In genomic region chr4:84841435-84841834, GRCh38 we compare ENCODE assay signal across 17 cellular contexts.
DNase-seq lines count a peak whose midpoint lies in the region; ATAC-seq and TF ChIP-seq lines count a peak whose summit lies in the region.
"Had no signal": no experiment of that assay in that cellular context is flagged by ENCODE, and none has a peak within 500 bp of the region (broad histone marks: within the 10 kb centered on the region; RNA-seq: fewer than 3 reads in every experiment).

No MANE protein-coding gene starts in this region.

- H3K27ac Mint-ChIP-seq in WTC11, result peak overlapping the region; percentile 1; the same call in 1 of the 2 replicates
- peak overlapping the region; percentile 21 for H3K27ac Mint-ChIP-seq in nephron progenitor cell
- H3K27ac Mint-ChIP-seq: CD4-positive, CD25-positive, alpha-beta regulatory T cell; CD8-positive, alpha-beta memory T cell; HFFc6 had no signal

- DNase-seq in HT-29 (ENCODE audit: low spot score), result peak; percentile 4
- no peak for DNase-seq in WTC11 (ENCODE audit: low spot score)
- no peak for DNase-seq in nephron progenitor cell
- no peak for DNase-seq in D341Med (ENCODE audit: low spot score)
- DNase-seq in central memory CD4-positive, alpha-beta T cell, result no peak
- DNase-seq: ACHN; BE2C; C1 segment of cervical spinal cord; CD4-positive, CD25-positive, alpha-beta regulatory T cell; CD8-positive, alpha-beta memory T cell; COR-L47; DMS79 treated with DMSO at 0.1 percent for 48 hours; GF-D8; HFFc6; KG1 had no signal

- H3K36me3 Mint-ChIP-seq in WTC11, result peaks cover 9% of the 10 kb centered on the region
- H3K36me3 Mint-ChIP-seq in nephron progenitor cell (ENCODE audit: low read depth), result peaks cover 54% of the 10 kb centered on the region
- H3K36me3 Mint-ChIP-seq: CD4-positive, CD25-positive, alpha-beta regulatory T cell; CD8-positive, alpha-beta memory T cell had no signal

- H3K27me3 Mint-ChIP-seq in WTC11 (ENCODE audit: low read depth), result no peaks in the 10 kb centered on the region
- H3K27me3 Mint-ChIP-seq in nephron progenitor cell (ENCODE audit: low read depth, poor library complexity), result no peaks in the 10 kb centered on the region
- H3K27me3 Mint-ChIP-seq: CD4-positive, CD25-positive, alpha-beta regulatory T cell; CD8-positive, alpha-beta memory T cell had no signal

- no peak overlapping the region for H3K4me3 Mint-ChIP-seq in WTC11
- no peak overlapping the region for H3K4me3 Mint-ChIP-seq in nephron progenitor cell
- H3K4me3 Mint-ChIP-seq: CD4-positive, CD25-positive, alpha-beta regulatory T cell; CD8-positive, alpha-beta memory T cell; HFFc6 had no signal

- TF ChIP-seq CTCF in WTC11 (IDR thresholded peaks at IDR 0.05), result no peak
- TF ChIP-seq CTCF in nephron progenitor cell (IDR thresholded peaks at IDR 0.05), result no peak

- no peaks in the 10 kb centered on the region for H3K9me3 Mint-ChIP-seq in WTC11
- no peaks in the 10 kb centered on the region for H3K9me3 Mint-ChIP-seq in nephron progenitor cell
- H3K9me3 Mint-ChIP-seq: CD8-positive, alpha-beta memory T cell; HFFc6 had no signal

- ATAC-seq in WTC11 (no peak), HG03045 (IDR thresholded peaks at IDR 0.05; ENCODE audit: unreplicated experiment) (no peak)
- ATAC-seq: HepG2 had no signal

- peaks cover 10% of the 10 kb centered on the region for H3K4me1 Mint-ChIP-seq in WTC11
- H3K4me1 Mint-ChIP-seq in nephron progenitor cell, result peaks cover 7% of the 10 kb centered on the region
- H3K4me1 Mint-ChIP-seq: CD4-positive, CD25-positive, alpha-beta regulatory T cell; CD8-positive, alpha-beta memory T cell had no signal

- CTCF ChIA-PET in WTC11 (lab: Charles Lee), result no interaction called here

- POLR2A ChIA-PET in WTC11 (lab: Charles Lee), result no interaction called here

TF ChIP-seq in WTC11, 78 proteins besides CTCF, POLR2A, EP300 and RAD21:
- no peak for TF ChIP-seq ATF6 (CRISPR knock-in tag; IDR thresholded peaks at IDR 0.05)
- no peak for TF ChIP-seq AFF4 (CRISPR knock-in tag; IDR thresholded peaks at IDR 0.05; ENCODE audit: borderline replicate concordance)
- TF ChIP-seq RELA (CRISPR knock-in tag; IDR thresholded peaks at IDR 0.05; ENCODE audit: borderline replicate concordance), result no peak
- no peak for TF ChIP-seq NR3C1 (CRISPR knock-in tag; conservative IDR thresholded peaks at IDR 0.05; ENCODE audit: low read depth)
- no peak for TF ChIP-seq SMAD4 (CRISPR knock-in tag; IDR thresholded peaks at IDR 0.05)
- no peak for TF ChIP-seq MXD4 (CRISPR knock-in tag; IDR thresholded peaks at IDR 0.05; ENCODE audit: borderline replicate concordance)
- TF ChIP-seq ZSCAN18 (CRISPR knock-in tag; IDR thresholded peaks at IDR 0.05), result no peak
- no peak for TF ChIP-seq E2F5 (CRISPR knock-in tag; IDR thresholded peaks at IDR 0.05)
- no peak for TF ChIP-seq ESRRA (CRISPR knock-in tag; IDR thresholded peaks at IDR 0.05; ENCODE audit: borderline replicate concordance)
- no peak for TF ChIP-seq GTF2I (CRISPR knock-in tag; conservative IDR thresholded peaks at IDR 0.05)
TF ChIP-seq in WTC11: peak in this region for 0.
